ENCODE assay signal across 9 cellular contexts in genomic region chr1:30907641-30908445, GRCh38. TPM values are rescaled to one million over a fixed set of nuclear protein-coding genes. Genes with fewer than 3 reads are reported as not detected.
DNase-seq lines count a peak whose midpoint lies in the region; ATAC-seq, FAIRE-seq and TF ChIP-seq lines count a peak whose summit lies in the region.
"Had no signal": no experiment of that assay in that cellular context is flagged by ENCODE, and none has a peak within 500 bp of the region (broad histone marks: within the 10 kb centered on the region; RNA-seq: fewer than 3 reads in every experiment).

No MANE protein-coding gene starts in this region.

- H3K4me3 ChIP-seq in iPS-20b (ENCODE audit: low read length), result peak overlapping the region; percentile 69
- peak overlapping the region; percentile 26 to 70 (median 38) for H3K4me3 ChIP-seq in spleen

- H3K4me1 ChIP-seq in iPS-20b (ENCODE audit: insufficient read depth, low read length) (peaks cover 22% of the 10 kb centered on the region), spleen (peaks cover 10 to 91% (median 61%) of the 10 kb centered on the region in 6 donors)

- H3K27me3 ChIP-seq in iPS-20b (ENCODE audit: insufficient read depth, low read length) (peaks cover 20% of the 10 kb centered on the region), spleen (replicated peaks in 1 of 7) (peaks cover 0 to 43% (median 14%) of the 10 kb centered on the region in 7 donors)

- H3K9ac ChIP-seq in iPS-20b (ENCODE audit: low read depth, low read length), result peak overlapping the region; percentile 46; the same call in 1 of the 2 replicates

- WGBS in spleen, 5 donors, result 5 to 14% (median 6%) methylated on average over 26 to 64 of the region's 64 CpGs

- peaks cover 49% of the 10 kb centered on the region for H3K4me1 Mint-ChIP-seq in HFFc6 (ENCODE audit: low read depth)
- H3K4me1 Mint-ChIP-seq in activated naive CD8-positive, alpha-beta T cell treated with anti-CD3 and anti-CD28 coated beads, Interleukin-2, amount 50 U/mL, for 24 hours, result peaks cover 19% of the 10 kb centered on the region

- H3K27ac ChIP-seq in iPS-20b (ENCODE audit: low read length), result no peak overlapping the region
- H3K27ac ChIP-seq in spleen, result peak overlapping the region in 6 of 8 donors; percentile 44 to 84 (median 76)

- H3K36me3 Mint-ChIP-seq in HFFc6 (ENCODE audit: low read depth), result no peaks in the 10 kb centered on the region
- no peaks in the 10 kb centered on the region for H3K36me3 Mint-ChIP-seq in activated naive CD8-positive, alpha-beta T cell treated with anti-CD3 and anti-CD28 coated beads, Interleukin-2, amount 50 U/mL, for 24 hours (ENCODE audit: low read depth)

- no peaks in the 10 kb centered on the region for H3K9me3 ChIP-seq in iPS-20b (ENCODE audit: insufficient read depth, low read depth, low read length)
- H3K9me3 ChIP-seq in spleen, result no peaks in the 10 kb centered on the region

- H3K36me3 ChIP-seq in iPS-20b (ENCODE audit: insufficient read depth, low read depth, low read length), result no peaks in the 10 kb centered on the region
- H3K36me3 ChIP-seq in spleen, result no peaks in the 10 kb centered on the region

- TF ChIP-seq CTCF in HFFc6 (IDR thresholded peaks at IDR 0.05) (no peak), spleen (IDR thresholded peaks at IDR 0.05 in 8 of 11, conservative IDR thresholded peaks at IDR 0.05 in 3 of 11) (no peak)

- no peak for TF ChIP-seq POLR2A in spleen (IDR thresholded peaks at IDR 0.05)

- H3K27me3 Mint-ChIP-seq in HFFc6 (ENCODE audit: insufficient read depth), result peaks cover 1% of the 10 kb centered on the region; the same call in 1 of the 2 replicates
- peaks cover 49% of the 10 kb centered on the region for H3K27me3 Mint-ChIP-seq in activated naive CD8-positive, alpha-beta T cell treated with anti-CD3 and anti-CD28 coated beads, Interleukin-2, amount 50 U/mL, for 24 hours

- no peaks in the 10 kb centered on the region for H3K9me3 Mint-ChIP-seq in HFFc6
- H3K9me3 Mint-ChIP-seq in activated naive CD8-positive, alpha-beta T cell treated with anti-CD3 and anti-CD28 coated beads, Interleukin-2, amount 50 U/mL, for 24 hours, result no peaks in the 10 kb centered on the region

- no peak for FAIRE-seq in frontal cortex (lab: Jason Lieb, UNC)

- DNase-seq in HFFc6, result no peak
- DNase-seq in activated naive CD8-positive, alpha-beta T cell treated with anti-CD3 and anti-CD28 coated beads, Interleukin-2, amount 50 U/mL, for 24 hours, result no peak
- DNase-seq in spleen, result peak; percentile 75
- DNase-seq in middle frontal gyrus (ENCODE audit: extremely low spot score, low spot score), result no peak
- DNase-seq in frontal cortex (ENCODE audit: low spot score in 2 of 2), result no peak
- DNase-seq in NCI-H2081 (lab: John Stamatoyannopoulos, UW), result no peak
- no peak for DNase-seq in AG08395 (ENCODE audit: low spot score)
- DNase-seq: NCI-H510A treated with DMSO at 0.1 percent for 48 hours had no signal

- no peak for ATAC-seq in activated naive CD8-positive, alpha-beta T cell treated with anti-CD3 and anti-CD28 coated beads, Interleukin-2, amount 50 U/mL, for 24 hours

- peak overlapping the region; percentile 91 for H3K4me3 Mint-ChIP-seq in HFFc6
- H3K4me3 Mint-ChIP-seq in activated naive CD8-positive, alpha-beta T cell treated with anti-CD3 and anti-CD28 coated beads, Interleukin-2, amount 50 U/mL, for 24 hours, result peak overlapping the region; percentile 75

- peak overlapping the region; percentile 62 for H3K27ac Mint-ChIP-seq in HFFc6
- H3K27ac Mint-ChIP-seq in activated naive CD8-positive, alpha-beta T cell treated with anti-CD3 and anti-CD28 coated beads, Interleukin-2, amount 50 U/mL, for 24 hours, result peak overlapping the region; percentile 46

- intact Hi-C loops in spleen (cut with DNase I; ENCODE audit: low total_unique reads), result no loop called here

RNA-seq across cellular contexts. Expression of gene SDC3, which starts 0.7 kb away (rescaled TPM):
- total RNA-seq in HFFc6 (2021; fragmentation: NEBNext Ultra II Directional; extraction: Animal tissue kit (Norgen Biotek cat#: 25700)), result 10 to 100 TPM; 50.9 to 60.5 (median 56.7) TPM
- total RNA-seq in spleen (100 to 1,000 TPM; 134 to 347 (median 175) TPM), frontal cortex (57.1 TPM)
- 10 to 100 TPM in 2 of 3 donors, 1 to 10 TPM in 1; 8.0 to 43.5 (median 14.5) TPM for polyA plus RNA-seq in spleen
